Comparison of ENCODE assay signal across 25 cellular contexts in the genomic region with DNA sequence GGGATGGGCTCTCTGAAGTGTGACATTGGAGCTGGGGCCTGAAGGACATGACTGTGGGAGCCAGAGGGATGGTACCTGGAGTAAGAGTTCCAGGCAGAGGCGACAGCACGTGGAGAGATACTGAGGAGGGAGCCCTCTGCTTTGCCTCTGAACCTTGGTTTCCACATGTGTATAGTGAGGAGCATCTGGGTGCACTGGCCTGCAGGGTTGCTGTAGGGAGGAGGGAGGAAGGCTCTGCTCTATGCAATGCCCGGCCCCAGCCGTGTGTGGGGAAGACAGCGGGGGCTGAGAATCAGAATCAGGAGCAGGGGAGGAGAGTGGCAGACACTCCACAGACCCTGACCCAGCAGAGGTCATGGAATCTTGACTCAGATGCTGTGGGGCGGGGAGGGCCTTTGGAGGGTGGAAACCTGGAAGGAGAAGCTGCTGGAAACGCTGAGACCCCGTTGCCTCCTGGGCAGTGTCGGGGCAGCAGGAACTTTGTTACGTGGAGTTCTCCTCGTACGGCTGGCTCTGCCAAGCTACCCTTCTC. TPM values are rescaled to one million over a fixed set of nuclear protein-coding genes. Genes with fewer than 3 reads are reported as not detected.
A peak's percentile ranks its signal among the peaks of the same experiment; 100 is the strongest.
DNase-seq lines count a peak whose midpoint lies in the region; ATAC-seq, FAIRE-seq and TF ChIP-seq lines count a peak whose summit lies in the region.
"Had no signal": no experiment of that assay in that cellular context is flagged by ENCODE, and none has a peak within 500 bp of the region (broad histone marks: within the 10 kb centered on the region; RNA-seq: fewer than 3 reads in every experiment).

No MANE protein-coding gene starts in this region.

- peak; percentile 23 for FAIRE-seq in bronchial epithelial cell (lab: Jason Lieb, UNC)

- no peaks in the 10 kb centered on the region for H3K27me3 Mint-ChIP-seq in activated CD4-positive, alpha-beta memory T cell treated with anti-CD3 and anti-CD28 coated beads for 36 hours
- no peaks in the 10 kb centered on the region for H3K27me3 Mint-ChIP-seq in activated CD4-positive, alpha-beta memory T cell treated with anti-CD3 and anti-CD28 coated beads, Interleukin-2, amount 10 ng/mL, durations not matched to agents 7 days and 5 days
- H3K27me3 Mint-ChIP-seq: activated B cell treated with CpG ODN at 0.5 μM for 24 hours; activated naive CD8-positive, alpha-beta T cell had no signal

- H3K36me3 Mint-ChIP-seq in activated CD4-positive, alpha-beta memory T cell treated with anti-CD3 and anti-CD28 coated beads for 36 hours, result peaks cover 29% of the 10 kb centered on the region
- peaks cover 44% of the 10 kb centered on the region for H3K36me3 Mint-ChIP-seq in activated CD4-positive, alpha-beta memory T cell treated with anti-CD3 and anti-CD28 coated beads, Interleukin-2, amount 10 ng/mL, durations not matched to agents 7 days and 5 days (ENCODE audit: low read depth)
- peaks cover 64% of the 10 kb centered on the region for H3K36me3 Mint-ChIP-seq in stimulated activated effector memory CD8-positive, alpha-beta T cell treated with anti-CD3 and anti-CD28 coated beads, Interleukin-12 subunit alpha, Interleukin-12 subunit beta, amount 100 ng/mL, for 72 hours
- H3K36me3 Mint-ChIP-seq in activated naive CD4-positive, alpha-beta T cell treated with anti-CD3 and anti-CD28 coated beads, Interleukin-2, amount 50 U/mL, for 72 hours, result peaks cover 5% of the 10 kb centered on the region in 2 donors
- H3K36me3 Mint-ChIP-seq: activated naive CD8-positive, alpha-beta T cell had no signal

- H3K9me3 Mint-ChIP-seq in activated CD4-positive, alpha-beta memory T cell treated with anti-CD3 and anti-CD28 coated beads for 36 hours, result no peaks in the 10 kb centered on the region
- no peaks in the 10 kb centered on the region for H3K9me3 Mint-ChIP-seq in activated CD4-positive, alpha-beta memory T cell treated with anti-CD3 and anti-CD28 coated beads, Interleukin-2, amount 10 ng/mL, durations not matched to agents 7 days and 5 days
- no peaks in the 10 kb centered on the region for H3K9me3 Mint-ChIP-seq in stimulated activated effector memory CD8-positive, alpha-beta T cell treated with anti-CD3 and anti-CD28 coated beads, Interleukin-12 subunit alpha, Interleukin-12 subunit beta, amount 100 ng/mL, for 72 hours
- H3K9me3 Mint-ChIP-seq in activated naive CD4-positive, alpha-beta T cell treated with anti-CD3 and anti-CD28 coated beads, Interleukin-2, amount 50 U/mL, for 72 hours, result no peaks in the 10 kb centered on the region
- H3K9me3 Mint-ChIP-seq: activated B cell treated with CpG ODN at 0.5 μM for 24 hours; activated T-cell treated with anti-CD3 and anti-CD28 coated beads, Interleukin-2, amount 50 U/mL, for 72 hours; CD8-positive, alpha-beta memory T cell had no signal

- no peak overlapping the region for H3K4me3 ChIP-seq in bronchial epithelial cell (ENCODE audit: low read depth, low read length)
- H3K4me3 ChIP-seq: body of pancreas, heart left ventricle, MG63 had no signal

- H3K4me1 Mint-ChIP-seq in activated CD4-positive, alpha-beta memory T cell treated with anti-CD3 and anti-CD28 coated beads for 36 hours (ENCODE audit: low read depth), result peaks cover 34% of the 10 kb centered on the region
- peaks cover 38% of the 10 kb centered on the region for H3K4me1 Mint-ChIP-seq in activated CD4-positive, alpha-beta memory T cell treated with anti-CD3 and anti-CD28 coated beads, Interleukin-2, amount 10 ng/mL, durations not matched to agents 7 days and 5 days
- H3K4me1 Mint-ChIP-seq in stimulated activated effector memory CD8-positive, alpha-beta T cell treated with anti-CD3 and anti-CD28 coated beads, Interleukin-12 subunit alpha, Interleukin-12 subunit beta, amount 100 ng/mL, for 72 hours, result peaks cover 29% of the 10 kb centered on the region

- no peak for ATAC-seq in stimulated activated effector memory CD8-positive, alpha-beta T cell treated with anti-CD3 and anti-CD28 coated beads, Interleukin-12 subunit alpha, Interleukin-12 subunit beta, amount 100 ng/mL, for 72 hours
- no peak for ATAC-seq in activated naive CD4-positive, alpha-beta T cell treated with anti-CD3 and anti-CD28 coated beads, Interleukin-2, amount 50 U/mL, for 72 hours
- ATAC-seq: activated T-cell treated with anti-CD3 and anti-CD28 coated beads, Interleukin-2, amount 50 U/mL, for 72 hours; body of pancreas; heart left ventricle; left cardiac atrium; Right ventricle myocardium inferior had no signal

- POLR2A ChIA-PET in activated CD4-positive, alpha-beta memory T cell treated with anti-CD3 and anti-CD28 coated beads for 36 hours (lab: Charles Lee), result interaction anchor here (1.0 to 1.3 kb wide), 2 partner anchors 10 to 104 kb away, joined by 3 to 5 read pairs; no protein-coding TSS in a partner anchor
- POLR2A ChIA-PET in activated CD4-positive, alpha-beta memory T cell treated with anti-CD3 and anti-CD28 coated beads, Interleukin-2, amount 10 ng/mL, durations not matched to agents 7 days and 5 days (lab: Charles Lee), result interaction anchor here (0.9 to 1.6 kb wide), 4 partner anchors 12 to 102 kb away, joined by 3 to 9 read pairs (median 4); a partner anchor contains a TSS
- POLR2A ChIA-PET in RWPE1 (lab: Yijun Ruan, JAX; ENCODE audit: low non-redundant PET), result interaction anchor here (0.7 kb wide), 1 partner anchor 17 kb away, joined by 3 read pairs; no protein-coding TSS in a partner anchor

- no peak for DNase-seq in activated CD4-positive, alpha-beta memory T cell treated with anti-CD3 and anti-CD28 coated beads for 36 hours
- no peak for DNase-seq in activated CD4-positive, alpha-beta memory T cell treated with anti-CD3 and anti-CD28 coated beads, Interleukin-2, amount 10 ng/mL, durations not matched to agents 7 days and 5 days
- DNase-seq in RWPE1 (ENCODE audit: low spot score), result no peak
- no peak for DNase-seq in bronchial epithelial cell (ENCODE audit: low read depth)
- DNase-seq in stimulated activated effector memory CD8-positive, alpha-beta T cell treated with anti-CD3 and anti-CD28 coated beads, Interleukin-12 subunit alpha, Interleukin-12 subunit beta, amount 100 ng/mL, for 72 hours (ENCODE audit: low spot score in 2 of 2), result no peak
- no peak for DNase-seq in activated CD4-positive, alpha-beta T cell treated with anti-CD3 and anti-CD28 coated beads for 1 hour
- DNase-seq in activated naive CD4-positive, alpha-beta T cell treated with anti-CD3 and anti-CD28 coated beads, Interleukin-2, amount 50 U/mL, for 72 hours (ENCODE audit: low spot score in 2 of 2), result no peak
- DNase-seq in OCI-M1 (lab: John Stamatoyannopoulos, UW), result no peak
- DNase-seq: activated B cell treated with CpG ODN at 0.5 μM for 24 hours; activated T-cell treated with anti-CD3 and anti-CD28 coated beads, Interleukin-2, amount 50 U/mL, for 72 hours; body of pancreas; CD8-positive, alpha-beta memory T cell; effector memory CD4-positive, alpha-beta T cell; foreskin fibroblast; heart left ventricle; KBM-7; left cardiac atrium; MG63; NCI-H2107; NCI-H446; NCI-H82; T-helper 9 cell; trophoblast cell had no signal

- H3K4me3 Mint-ChIP-seq in activated CD4-positive, alpha-beta memory T cell treated with anti-CD3 and anti-CD28 coated beads for 36 hours, result no peak overlapping the region
- no peak overlapping the region for H3K4me3 Mint-ChIP-seq in activated CD4-positive, alpha-beta memory T cell treated with anti-CD3 and anti-CD28 coated beads, Interleukin-2, amount 10 ng/mL, durations not matched to agents 7 days and 5 days
- no peak overlapping the region for H3K4me3 Mint-ChIP-seq in stimulated activated effector memory CD8-positive, alpha-beta T cell treated with anti-CD3 and anti-CD28 coated beads, Interleukin-12 subunit alpha, Interleukin-12 subunit beta, amount 100 ng/mL, for 72 hours
- H3K4me3 Mint-ChIP-seq: activated B cell treated with CpG ODN at 0.5 μM for 24 hours; activated naive CD8-positive, alpha-beta T cell; activated T-cell treated with anti-CD3 and anti-CD28 coated beads, Interleukin-2, amount 50 U/mL, for 72 hours had no signal

- TF ChIP-seq CTCF in RWPE1 (conservative IDR thresholded peaks at IDR 0.05; ENCODE audit: low read depth) (no peak), bronchial epithelial cell (IDR thresholded peaks at IDR 0.05; ENCODE audit: insufficient read depth, low read length, severe bottlenecking) (no peak)

- H3K36me3 ChIP-seq in bronchial epithelial cell (ENCODE audit: control insufficient read depth, insufficient read depth, low read length), result peaks cover 39% of the 10 kb centered on the region

- no peaks in the 10 kb centered on the region for H3K27me3 ChIP-seq in bronchial epithelial cell (ENCODE audit: control insufficient read depth, insufficient read depth, low read length)
- H3K27me3 ChIP-seq: body of pancreas, heart left ventricle, MG63 had no signal

- intact Hi-C loops in activated CD4-positive, alpha-beta memory T cell treated with anti-CD3 and anti-CD28 coated beads for 36 hours (cut with micrococcal nuclease), result no loop called here

- CTCF ChIA-PET in activated CD4-positive, alpha-beta memory T cell treated with anti-CD3 and anti-CD28 coated beads for 36 hours (lab: Charles Lee), result interaction anchor here (3.8 kb wide), 1 partner anchor 12 kb away, joined by 34 read pairs; no protein-coding TSS in a partner anchor
- CTCF ChIA-PET in activated CD4-positive, alpha-beta memory T cell treated with anti-CD3 and anti-CD28 coated beads, Interleukin-2, amount 10 ng/mL, durations not matched to agents 7 days and 5 days (lab: Charles Lee), result interaction anchor here (3.1 kb wide), 1 partner anchor 11 kb away, joined by 17 read pairs; no protein-coding TSS in a partner anchor
- CTCF ChIA-PET in RWPE1 (lab: Yijun Ruan, JAX), result no interaction called here

- H3K27ac ChIP-seq in RWPE1, result peak overlapping the region; percentile 35
- H3K27ac ChIP-seq: body of pancreas, heart left ventricle had no signal

- peak overlapping the region; percentile 64 for H3K27ac Mint-ChIP-seq in activated CD4-positive, alpha-beta memory T cell treated with anti-CD3 and anti-CD28 coated beads for 36 hours
- H3K27ac Mint-ChIP-seq in activated CD4-positive, alpha-beta memory T cell treated with anti-CD3 and anti-CD28 coated beads, Interleukin-2, amount 10 ng/mL, durations not matched to agents 7 days and 5 days, result no peak overlapping the region
- peak overlapping the region; percentile 5 for H3K27ac Mint-ChIP-seq in stimulated activated effector memory CD8-positive, alpha-beta T cell treated with anti-CD3 and anti-CD28 coated beads, Interleukin-12 subunit alpha, Interleukin-12 subunit beta, amount 100 ng/mL, for 72 hours
- H3K27ac Mint-ChIP-seq in activated naive CD4-positive, alpha-beta T cell treated with anti-CD3 and anti-CD28 coated beads, Interleukin-2, amount 50 U/mL, for 72 hours, result peak overlapping the region in 1 of 2 donors; percentile 39
- H3K27ac Mint-ChIP-seq: activated B cell treated with CpG ODN at 0.5 μM for 24 hours; activated naive CD8-positive, alpha-beta T cell had no signal

RNA-seq across cellular contexts. Expression of a gene that starts 4.0 kb away (rescaled TPM):
- total RNA-seq in activated CD4-positive, alpha-beta memory T cell treated with anti-CD3 and anti-CD28 coated beads for 36 hours, result 10 to 100 TPM; 67.8 to 69.8 TPM
- 10 to 100 TPM; 56.9 to 58.5 TPM for total RNA-seq in activated CD4-positive, alpha-beta memory T cell treated with anti-CD3 and anti-CD28 coated beads, Interleukin-2, amount 10 ng/mL, durations not matched to agents 7 days and 5 days
- total RNA-seq in bronchial epithelial cell, result 49.5 and 64.5 TPM in 2 replicates
- 10 to 100 TPM; 74.3 to 93.2 TPM for total RNA-seq in activated naive CD4-positive, alpha-beta T cell treated with anti-CD3 and anti-CD28 coated beads, Interleukin-2, amount 50 U/mL, for 72 hours

RNA-seq across cellular contexts. Expression of a gene that starts 29.3 kb away (rescaled TPM):
- total RNA-seq in activated CD4-positive, alpha-beta memory T cell treated with anti-CD3 and anti-CD28 coated beads for 36 hours, result 10 to 100 TPM; 60.7 to 63.3 TPM
- total RNA-seq in activated CD4-positive, alpha-beta memory T cell treated with anti-CD3 and anti-CD28 coated beads, Interleukin-2, amount 10 ng/mL, durations not matched to agents 7 days and 5 days, result 10 to 100 TPM; 55.4 to 60.0 TPM
- 22.5 and 35.0 TPM in 2 replicates for total RNA-seq in bronchial epithelial cell
- total RNA-seq in activated naive CD4-positive, alpha-beta T cell treated with anti-CD3 and anti-CD28 coated beads, Interleukin-2, amount 50 U/mL, for 72 hours, result 10 to 100 TPM; 66.6 to 90.4 TPM

RNA-seq across cellular contexts. Expression of a gene that starts 30.0 kb away (rescaled TPM):
- total RNA-seq in activated CD4-positive, alpha-beta memory T cell treated with anti-CD3 and anti-CD28 coated beads for 36 hours, result 1,000 to 10,000 TPM; 8,046 to 8,888 TPM
- 1,000 to 10,000 TPM; 7,674 to 7,759 TPM for total RNA-seq in activated CD4-positive, alpha-beta memory T cell treated with anti-CD3 and anti-CD28 coated beads, Interleukin-2, amount 10 ng/mL, durations not matched to agents 7 days and 5 days
- total RNA-seq in bronchial epithelial cell, result 11,095 and 16,401 TPM in 2 replicates
- total RNA-seq in activated naive CD4-positive, alpha-beta T cell treated with anti-CD3 and anti-CD28 coated beads, Interleukin-2, amount 50 U/mL, for 72 hours, result over 10,000 TPM in 1 of 2 donors, 1,000 to 10,000 TPM in 1; 7,127 to 16,609 TPM

RNA-seq across cellular contexts. Expression of a gene that starts 41.4 kb away (rescaled TPM):
- 10 to 100 TPM; 48.1 to 51.1 TPM for total RNA-seq in activated CD4-positive, alpha-beta memory T cell treated with anti-CD3 and anti-CD28 coated beads for 36 hours
- total RNA-seq in activated CD4-positive, alpha-beta memory T cell treated with anti-CD3 and anti-CD28 coated beads, Interleukin-2, amount 10 ng/mL, durations not matched to agents 7 days and 5 days, result 10 to 100 TPM; 25.3 to 27.8 TPM
- 30.3 and 43.4 TPM in 2 replicates for total RNA-seq in bronchial epithelial cell
- total RNA-seq in activated naive CD4-positive, alpha-beta T cell treated with anti-CD3 and anti-CD28 coated beads, Interleukin-2, amount 50 U/mL, for 72 hours, result 10 to 100 TPM; 35.9 to 44.3 TPM

RNA-seq across cellular contexts. Expression of a gene that starts 43.5 kb away (rescaled TPM):
- total RNA-seq in activated CD4-positive, alpha-beta memory T cell treated with anti-CD3 and anti-CD28 coated beads for 36 hours, result 10 to 100 TPM; 25.3 to 28.3 TPM
- 10 to 100 TPM; 45.6 to 48.0 TPM for total RNA-seq in activated CD4-positive, alpha-beta memory T cell treated with anti-CD3 and anti-CD28 coated beads, Interleukin-2, amount 10 ng/mL, durations not matched to agents 7 days and 5 days
- 10.6 and 10.8 TPM in 2 replicates for total RNA-seq in bronchial epithelial cell
- total RNA-seq in activated naive CD4-positive, alpha-beta T cell treated with anti-CD3 and anti-CD28 coated beads, Interleukin-2, amount 50 U/mL, for 72 hours, result 10 to 100 TPM; 32.6 to 47.1 TPM
